Comparison of ENCODE assay signal across 8 cellular contexts in the genomic region with DNA sequence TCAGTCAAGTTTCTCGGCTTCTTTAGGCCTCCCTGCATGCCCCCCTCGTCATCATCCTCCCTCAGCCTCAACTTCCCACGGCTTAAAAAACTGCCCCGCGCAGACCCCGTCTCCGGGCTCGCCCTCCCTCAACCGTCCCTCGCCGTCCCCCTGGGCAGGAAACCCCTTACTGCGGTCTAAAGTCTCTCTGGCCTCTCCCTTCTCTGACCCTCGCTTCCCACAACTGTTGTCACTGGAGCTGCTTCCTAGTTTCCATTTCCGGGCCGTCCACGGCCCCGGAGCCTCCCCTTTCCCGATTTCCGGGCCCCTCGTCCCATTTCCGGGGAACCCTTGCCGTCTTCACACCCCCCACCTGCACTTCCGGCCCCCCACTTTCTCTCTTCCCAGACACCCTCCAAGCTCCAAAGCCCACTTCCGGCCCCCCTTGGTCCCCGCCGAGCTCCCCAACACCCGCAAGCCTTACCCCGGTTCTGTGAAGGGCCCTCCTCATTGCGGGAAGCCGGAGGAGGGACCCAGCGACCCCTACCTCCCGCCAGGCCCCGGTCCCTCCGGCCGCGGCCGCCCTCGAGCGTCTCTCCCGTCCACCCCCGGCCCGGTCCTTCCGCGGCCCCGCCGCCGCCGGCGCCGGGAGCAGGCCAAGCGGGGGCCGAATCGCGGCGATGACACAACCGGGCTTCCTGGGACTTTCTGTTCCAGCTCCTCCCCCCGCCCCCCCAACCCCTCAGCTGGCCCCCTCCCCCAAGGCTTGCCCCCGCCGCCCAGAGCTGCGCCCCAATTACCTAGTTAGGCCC. TPM values are rescaled to one million over a fixed set of nuclear protein-coding genes. Genes with fewer than 3 reads are reported as not detected.
DNase-seq lines count a peak whose midpoint lies in the region; ATAC-seq and TF ChIP-seq lines count a peak whose summit lies in the region.

No MANE protein-coding gene starts in this region.

- intact Hi-C loops in lower lobe of right lung (cut with DNase I): no loop called here

- H3K27ac ChIP-seq in duodenal mucosa (ENCODE audit: low read depth, low read length) (peak overlapping the region; percentile 99), lower lobe of right lung (peak overlapping the region; percentile 95)

- H3K4me1 ChIP-seq in duodenal mucosa (ENCODE audit: control insufficient read depth in 1 of 2, insufficient read depth in 2 of 2, low read length in 2 of 2) (peaks cover 16 to 17% of the 10 kb centered on the region in 2 donors), lower lobe of right lung (peaks cover 26% of the 10 kb centered on the region)

- no peaks in the 10 kb centered on the region for H3K9me3 ChIP-seq in duodenal mucosa (ENCODE audit: control insufficient read depth in 1 of 2, low read length in 2 of 2)
- H3K9me3 ChIP-seq in lower lobe of right lung: no peaks in the 10 kb centered on the region

- H3K27me3 ChIP-seq in duodenal mucosa (ENCODE audit: control insufficient read depth in 1 of 2, insufficient read depth in 2 of 2, low read length in 2 of 2) (no peaks in the 10 kb centered on the region), lower lobe of right lung (ENCODE audit: low read depth) (no peaks in the 10 kb centered on the region)

- H3K4me3 ChIP-seq in duodenal mucosa (ENCODE audit: low read depth in 1 of 2, low read length in 2 of 2): peak overlapping the region; percentile 82 to 95
- peak overlapping the region; percentile 88 for H3K4me3 ChIP-seq in lower lobe of right lung

- ATAC-seq in HG02943 (IDR thresholded peaks at IDR 0.05; ENCODE audit: low read depth, unreplicated experiment) (peak; percentile 29), lower lobe of right lung (peak; percentile 70)

- DNase-seq in activated CD8-positive, alpha-beta memory T cell treated with anti-CD3 and anti-CD28 coated beads for 1 hour (ENCODE audit: extremely low read depth in 1 of 2, low read depth in 1 of 2): peak; percentile 45 to 51
- no peak for DNase-seq in activated CD8-positive, alpha-beta memory T cell treated with anti-CD3 and anti-CD28 coated beads for 24 hours
- peak; percentile 21 for DNase-seq in NCI-H2196 treated with DMSO at 0.1 percent for 48 hours (lab: John Stamatoyannopoulos, UW; ENCODE audit: unreplicated experiment)
- DNase-seq in activated CD4-positive, alpha-beta T cell treated with anti-CD3 and anti-CD28 coated beads, Interleukin-2, amount 50 U/mL, for 48 hours: peak; percentile 69 to 76
- DNase-seq in lower lobe of right lung: peak; percentile 84
- peak; percentile 43 for DNase-seq in stimulated activated CD8-positive, alpha-beta memory T cell treated with anti-CD3 and anti-CD28 coated beads, Interleukin-12 subunit alpha, Interleukin-12 subunit beta, amount 100 ng/mL, for 1 hour (ENCODE audit: low read depth)

- H3K9ac ChIP-seq in duodenal mucosa (ENCODE audit: low read depth in 1 of 2, low read length in 2 of 2): peak overlapping the region; percentile 82 to 90

- no peak for TF ChIP-seq CTCF in lower lobe of right lung (IDR thresholded peaks at IDR 0.05)

- H3K36me3 ChIP-seq in duodenal mucosa (ENCODE audit: control insufficient read depth in 1 of 2, insufficient read depth in 2 of 2, low read length in 2 of 2) (peaks cover 4 to 8% of the 10 kb centered on the region in 2 donors), lower lobe of right lung (peaks cover 6% of the 10 kb centered on the region)

RNA-seq across cellular contexts. Expression of a gene that starts 0.5 kb away (rescaled TPM):
- total RNA-seq in lower lobe of right lung: 229 TPM

RNA-seq across cellular contexts. Expression of a gene that starts 1.0 kb away (rescaled TPM):
- 3.3 TPM for total RNA-seq in lower lobe of right lung
